In genomic region chr20:34528921-34529297, GRCh38 we compare ENCODE assay signal across 12 cellular contexts. TPM values are rescaled to one million over a fixed set of nuclear protein-coding genes. Genes with fewer than 3 reads are reported as not detected.
DNase-seq lines count a peak whose midpoint lies in the region; ATAC-seq and TF ChIP-seq lines count a peak whose summit lies in the region.
"Had no signal": no experiment of that assay in that cellular context is flagged by ENCODE, and none has a peak within 500 bp of the region (broad histone marks: within the 10 kb centered on the region; RNA-seq: fewer than 3 reads in every experiment).

No MANE protein-coding gene starts in this region.

- intact Hi-C loops in dorsolateral prefrontal cortex (cut with DNase I), result no loop called here
- intact Hi-C loops in left colon (cut with DNase I, micrococcal nuclease), result no loop called here

- H2AFZ ChIP-seq in trophoblast cell (ENCODE audit: insufficient read depth, low read length, poor library complexity), result no peak overlapping the region

- no peak overlapping the region for H3K4me2 ChIP-seq in trophoblast cell (ENCODE audit: low read length)

- no peak overlapping the region for H2BK5ac ChIP-seq in trophoblast cell (ENCODE audit: low read depth, low read length, poor library complexity)

- no peaks in the 10 kb centered on the region for H3K27me3 ChIP-seq in RWPE2 (ENCODE audit: insufficient read depth, poor library complexity, severe bottlenecking)
- no peaks in the 10 kb centered on the region for H3K27me3 ChIP-seq in dorsolateral prefrontal cortex
- H3K27me3 ChIP-seq in trophoblast cell (ENCODE audit: insufficient read depth, low read length), result no peaks in the 10 kb centered on the region

- H4K12ac ChIP-seq in trophoblast cell (ENCODE audit: low read depth, low read length), result no peak overlapping the region

- H3K36me3 ChIP-seq in RWPE2 (ENCODE audit: low read depth), result peaks cover 82% of the 10 kb centered on the region
- H3K36me3 ChIP-seq in trophoblast cell (ENCODE audit: control insufficient read depth in 1 of 2, insufficient read depth in 2 of 2, low read length in 2 of 2), result peaks cover 46 to 66% of the 10 kb centered on the region in 2 experiments

- WGBS in trophoblast cell (ENCODE audit: extremely low coverage, insufficient coverage, insufficient read length), result no CpG with 5 or more reads among the region's 5 CpGs

- H3K9me3 ChIP-seq in RWPE2 (ENCODE audit: severe bottlenecking) (no peaks in the 10 kb centered on the region), trophoblast cell (ENCODE audit: insufficient read depth, low read depth, low read length) (peaks cover 2% of the 10 kb centered on the region)

- no peak overlapping the region for H3K14ac ChIP-seq in trophoblast cell (ENCODE audit: low read length)

- H3K4me1 ChIP-seq in RWPE2 (ENCODE audit: insufficient read depth, poor library complexity, severe bottlenecking) (peaks cover 18% of the 10 kb centered on the region), trophoblast cell (ENCODE audit: control insufficient read depth in 1 of 2, insufficient read depth in 2 of 2, low read length in 2 of 2) (peaks cover 8 to 17% of the 10 kb centered on the region in 2 experiments)

- no peak overlapping the region for H3K27ac ChIP-seq in RWPE2 (ENCODE audit: poor library complexity, severe bottlenecking)
- H3K27ac ChIP-seq in dorsolateral prefrontal cortex, result peak overlapping the region; percentile 5 to 96 (median 86)
- peak overlapping the region; percentile 89 for H3K27ac ChIP-seq in substantia nigra (ENCODE audit: low read depth, low read length, poor library complexity, severe bottlenecking)
- H3K27ac ChIP-seq in trophoblast cell (ENCODE audit: low read depth, low read length), result no peak overlapping the region

- no peak overlapping the region for H3K18ac ChIP-seq in trophoblast cell (ENCODE audit: low read length)

- DNase-seq in RWPE2 (ENCODE audit: low spot score) (peak; percentile 67), dorsolateral prefrontal cortex (peak in 7 of 10 donors; percentile 51 to 81 (median 69)), left colon (peak; percentile 24 to 49), substantia nigra (lab: John Stamatoyannopoulos, UW) (peak in 30 of 49 donors; percentile 11 to 65 (median 42)), trophoblast cell (no peak), NCI-H82 (lab: John Stamatoyannopoulos, UW) (no peak)
- no peak for DNase-seq in stimulated activated CD4-positive, alpha-beta T cell treated with anti-CD3 and anti-CD28 coated beads, Interleukin-4, amount 100 ng/mL, for 24 hours
- DNase-seq: activated CD4-positive, alpha-beta memory T cell treated with anti-CD3 and anti-CD28 coated beads for 36 hours; activated naive CD4-positive, alpha-beta T cell treated with anti-CD3 and anti-CD28 coated beads, Interleukin-2, amount 50 U/mL, for 16 hours; NCI-H2171; PC-3 had no signal

- no peak overlapping the region for H2BK12ac ChIP-seq in trophoblast cell (ENCODE audit: low read length)

- no peak overlapping the region for H3K23ac ChIP-seq in trophoblast cell (ENCODE audit: low read length)

- ATAC-seq in RWPE2 (ENCODE audit: low read depth), result no peak
- no peak for ATAC-seq in left colon
- no peak for ATAC-seq in GM18907 (IDR thresholded peaks at IDR 0.05; ENCODE audit: unreplicated experiment)
- ATAC-seq: PC-3 had no signal

- H4K8ac ChIP-seq in trophoblast cell (ENCODE audit: low read depth, low read length), result no peak overlapping the region

- no peak overlapping the region for H3K9ac ChIP-seq in trophoblast cell (ENCODE audit: low read length)

- no peak for TF ChIP-seq CTCF in RWPE2 (IDR thresholded peaks at IDR 0.05; ENCODE audit: poor library complexity, severe bottlenecking)
- peak in 13 of 56 donors; percentile 5 to 39 (median 28) for TF ChIP-seq CTCF in dorsolateral prefrontal cortex (IDR thresholded peaks at IDR 0.05 in 54 of 56, conservative IDR thresholded peaks at IDR 0.05 in 2 of 56; ENCODE audit: low read depth in 1 of 56, partially characterized antibody in 56 of 56)

- H2BK120ac ChIP-seq in trophoblast cell (ENCODE audit: insufficient read depth, low read length, poor library complexity), result no peak overlapping the region

- no peak overlapping the region for H2AK5ac ChIP-seq in trophoblast cell (ENCODE audit: low read length)

- no peaks in the 10 kb centered on the region for H3K79me1 ChIP-seq in trophoblast cell (ENCODE audit: low read length)

- no peak overlapping the region for H3K4me3 ChIP-seq in RWPE2 (ENCODE audit: severe bottlenecking)
- H3K4me3 ChIP-seq in dorsolateral prefrontal cortex, result peak overlapping the region in 1 of 59 donors; percentile 3
- no peak overlapping the region for H3K4me3 ChIP-seq in trophoblast cell (ENCODE audit: low read depth, low read length)

- H3K79me2 ChIP-seq in trophoblast cell (ENCODE audit: control insufficient read depth, insufficient read depth, low read length, poor library complexity), result peaks cover 2% of the 10 kb centered on the region

- no peak overlapping the region for H3K4ac ChIP-seq in trophoblast cell (ENCODE audit: low read depth, low read length)

- no peak overlapping the region for H4K91ac ChIP-seq in trophoblast cell (ENCODE audit: low read depth, low read length)

RNA-seq across cellular contexts. Expression of gene DYNLRB1, which starts 12.7 kb away (rescaled TPM):
- total RNA-seq in dorsolateral prefrontal cortex (100 to 1,000 TPM; 153 to 387 (median 261) TPM), left colon (100 to 1,000 TPM; 115 TPM)
- polyA plus RNA-seq in trophoblast cell (2013), result 243 and 244 TPM in 2 replicates

RNA-seq across cellular contexts. Expression of gene MAP1LC3A, which starts 29.6 kb away (rescaled TPM):
- 100 to 1,000 TPM in 118 of 120 experiments, 10 to 100 TPM in 2; 86.9 to 270 (median 160) TPM for total RNA-seq in dorsolateral prefrontal cortex
- 10 to 100 TPM; 42.8 to 47.7 TPM for total RNA-seq in left colon
- polyA plus RNA-seq in trophoblast cell (2013), result 15.8 and 16.4 TPM in 2 replicates

Comparison
In these comparisons a context has a peak if more than half of its experiments do, and no peak if none do; other contexts are left out.
1. DNase-seq: peak in RWPE2 (single experiment), dorsolateral prefrontal cortex (7 of 10), left colon (2 of 2) and substantia nigra (30 of 49); none in stimulated activated CD4-positive, alpha-beta T cell treated with anti-CD3 and anti-CD28 coated beads, Interleukin-4, amount 100 ng/mL, for 24 hours (single experiment), trophoblast cell (0 of 2) and NCI-H82 (single experiment).
2. H3K27ac ChIP-seq: peak in dorsolateral prefrontal cortex (59 of 59) and substantia nigra (single experiment); none in RWPE2 (single experiment) and trophoblast cell (single experiment).